Comparison of ENCODE assay signal across 8 cellular contexts in the genomic region with DNA sequence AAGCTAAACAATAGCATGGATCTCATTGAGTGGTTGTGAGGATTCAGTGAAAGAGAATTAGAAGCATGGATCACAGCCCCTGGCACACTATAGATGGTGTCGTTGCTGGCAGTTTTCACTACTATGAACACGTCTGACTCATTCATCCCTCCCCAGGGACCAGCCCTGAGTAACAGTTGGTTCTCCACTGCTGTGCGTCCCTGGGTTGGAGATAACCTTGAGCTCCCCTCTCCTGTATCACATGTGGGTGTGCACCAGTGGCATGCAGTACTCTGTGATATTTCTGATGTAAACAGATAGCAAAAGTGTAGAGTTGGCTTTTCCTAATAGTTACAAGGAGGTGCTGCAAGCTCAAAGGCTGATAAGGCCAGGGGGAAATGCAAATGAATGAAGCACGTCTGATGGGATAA. TPM values are rescaled to one million over a fixed set of nuclear protein-coding genes. Genes with fewer than 3 reads are reported as not detected.
A peak's percentile ranks its signal among the peaks of the same experiment; 100 is the strongest.
DNase-seq lines count a peak whose midpoint lies in the region; ATAC-seq and TF ChIP-seq lines count a peak whose summit lies in the region.

No MANE protein-coding gene starts in this region.

- BruUV-seq in mammary epithelial cell (replicated peaks; lab: Mats Ljungman, UMichigan): no TSS peak

- no peaks in the 10 kb centered on the region for H3K36me3 ChIP-seq in mammary epithelial cell (ENCODE audit: insufficient read depth, low read length)
- H3K36me3 ChIP-seq in thoracic aorta: no peaks in the 10 kb centered on the region

- in situ Hi-C loops in mammary epithelial cell (cut with MboI; ENCODE audit: low sequenced_read_pairs in 2 of 2): no loop called here
- in situ Hi-C loops in KBM-7 (cut with MboI; ENCODE audit: low pct_unique_long_range_greater_than_20kb, low sequenced_read_pairs): no loop called here

- no peak overlapping the region for H2AFZ ChIP-seq in mammary epithelial cell (ENCODE audit: low read depth, low read length)

- H3K27ac ChIP-seq in mammary epithelial cell (ENCODE audit: insufficient read depth, low read depth, low read length) (no peak overlapping the region), thoracic aorta (peak overlapping the region; percentile 34 to 55)

- H3K9ac ChIP-seq in mammary epithelial cell (ENCODE audit: insufficient read depth, low read length): no peak overlapping the region

- dilution Hi-C loops in mammary epithelial cell (cut with HindIII; ENCODE audit: low sequenced_read_pairs): no loop called here

- peak; percentile 29 for DNase-seq in stimulated activated CD4-positive, alpha-beta T cell treated with anti-CD3 and anti-CD28 coated beads, Interleukin-4, amount 100 ng/mL, for 1 hour
- no peak for DNase-seq in stimulated activated CD4-positive, alpha-beta T cell treated with anti-CD3 and anti-CD28 coated beads, Interleukin-2, amount 100 ng/mL, for 24 hours
- DNase-seq in mammary epithelial cell: peak; percentile 4
- peak; percentile 86 for DNase-seq in thoracic aorta (ENCODE audit: low spot score)
- DNase-seq in NCI-H446 (lab: John Stamatoyannopoulos, UW): no peak
- DNase-seq in KBM-7: no peak

- H3K4me1 ChIP-seq in mammary epithelial cell (ENCODE audit: insufficient read depth, low read length) (no peaks in the 10 kb centered on the region), thoracic aorta (ENCODE audit: control insufficient read depth in 1 of 2, low read depth in 2 of 2) (peaks cover 18 to 42% of the 10 kb centered on the region in 2 donors)

- H4K20me1 ChIP-seq in mammary epithelial cell (ENCODE audit: insufficient read depth, low read length): no peaks in the 10 kb centered on the region

- H3K4me2 ChIP-seq in mammary epithelial cell (ENCODE audit: insufficient read depth, low read depth, low read length): no peak overlapping the region

- H3K27me3 ChIP-seq in mammary epithelial cell (ENCODE audit: insufficient read depth, low read length) (no peaks in the 10 kb centered on the region), thoracic aorta (replicated peaks; ENCODE audit: insufficient read depth) (no peaks in the 10 kb centered on the region)

- H3K4me3 ChIP-seq in mammary epithelial cell (replicated peaks in 1 of 3; ENCODE audit: insufficient read depth in 1 of 3, low read depth in 2 of 3, low read length in 3 of 3) (no peak overlapping the region), thoracic aorta (no peak overlapping the region)

- intact Hi-C loops in mammary epithelial cell (cut with micrococcal nuclease): no loop called here

- no peak for TF ChIP-seq CTCF in mammary epithelial cell (conservative IDR thresholded peaks at IDR 0.05 in 1 of 2, IDR thresholded peaks at IDR 0.05 in 1 of 2; ENCODE audit: extremely low read depth in 1 of 2, insufficient read depth in 1 of 2, low read depth in 1 of 2, low read length in 2 of 2)
- no peak for TF ChIP-seq CTCF in thoracic aorta (IDR thresholded peaks at IDR 0.05)

- peak; percentile 72 for ATAC-seq in HG03469 (IDR thresholded peaks at IDR 0.05; ENCODE audit: unreplicated experiment)
- peak; percentile 79 for ATAC-seq in thoracic aorta (ENCODE audit: insufficient number of reproducible peaks, low FRiP score, low read depth)
- ATAC-seq in GM19397 (IDR thresholded peaks at IDR 0.05; ENCODE audit: unreplicated experiment): no peak

- CTCF ChIA-PET in mammary epithelial cell (lab: Charles Lee; ENCODE audit: low non-redundant PET): interaction anchor here (0.7 kb wide), 1 partner anchor 40 kb away, joined by 3 read pairs; no protein-coding TSS in a partner anchor

- no peaks in the 10 kb centered on the region for H3K79me2 ChIP-seq in mammary epithelial cell (ENCODE audit: insufficient read depth, low read length)

- no peaks in the 10 kb centered on the region for H3K9me3 ChIP-seq in mammary epithelial cell (replicated peaks; ENCODE audit: insufficient read depth, low read length)
- no peaks in the 10 kb centered on the region for H3K9me3 ChIP-seq in thoracic aorta

- 43% methylated on average over 4 of the region's 4 CpGs for WGBS in mammary epithelial cell (ENCODE audit: low coverage, missing lambda C conversion rate)

RNA-seq across cellular contexts. Expression of gene LCP2, which starts 8.8 kb away (rescaled TPM):
- total RNA-seq in mammary epithelial cell (not detected), thoracic aorta (10 to 100 TPM; 56.9 to 76.5 TPM)
- not detected for polyA plus RNA-seq in mammary epithelial cell
- not detected for polyA minus RNA-seq in mammary epithelial cell

Comparison
In these comparisons a context has a peak if more than half of its experiments do, and no peak if none do; other contexts are left out.
1. DNase-seq: peak in stimulated activated CD4-positive, alpha-beta T cell treated with anti-CD3 and anti-CD28 coated beads, Interleukin-4, amount 100 ng/mL, for 1 hour (single experiment), mammary epithelial cell (single experiment) and thoracic aorta (single experiment); none in stimulated activated CD4-positive, alpha-beta T cell treated with anti-CD3 and anti-CD28 coated beads, Interleukin-2, amount 100 ng/mL, for 24 hours (0 of 2), NCI-H446 (0 of 2) and KBM-7 (single experiment).
2. RNA of gene LCP2, which starts 8.8 kb away (total RNA-seq): 56.9 to 76.5 TPM in thoracic aorta; not detected in mammary epithelial cell; every median in the first group is over 10 times any median in the second.